In the genomic region with DNA sequence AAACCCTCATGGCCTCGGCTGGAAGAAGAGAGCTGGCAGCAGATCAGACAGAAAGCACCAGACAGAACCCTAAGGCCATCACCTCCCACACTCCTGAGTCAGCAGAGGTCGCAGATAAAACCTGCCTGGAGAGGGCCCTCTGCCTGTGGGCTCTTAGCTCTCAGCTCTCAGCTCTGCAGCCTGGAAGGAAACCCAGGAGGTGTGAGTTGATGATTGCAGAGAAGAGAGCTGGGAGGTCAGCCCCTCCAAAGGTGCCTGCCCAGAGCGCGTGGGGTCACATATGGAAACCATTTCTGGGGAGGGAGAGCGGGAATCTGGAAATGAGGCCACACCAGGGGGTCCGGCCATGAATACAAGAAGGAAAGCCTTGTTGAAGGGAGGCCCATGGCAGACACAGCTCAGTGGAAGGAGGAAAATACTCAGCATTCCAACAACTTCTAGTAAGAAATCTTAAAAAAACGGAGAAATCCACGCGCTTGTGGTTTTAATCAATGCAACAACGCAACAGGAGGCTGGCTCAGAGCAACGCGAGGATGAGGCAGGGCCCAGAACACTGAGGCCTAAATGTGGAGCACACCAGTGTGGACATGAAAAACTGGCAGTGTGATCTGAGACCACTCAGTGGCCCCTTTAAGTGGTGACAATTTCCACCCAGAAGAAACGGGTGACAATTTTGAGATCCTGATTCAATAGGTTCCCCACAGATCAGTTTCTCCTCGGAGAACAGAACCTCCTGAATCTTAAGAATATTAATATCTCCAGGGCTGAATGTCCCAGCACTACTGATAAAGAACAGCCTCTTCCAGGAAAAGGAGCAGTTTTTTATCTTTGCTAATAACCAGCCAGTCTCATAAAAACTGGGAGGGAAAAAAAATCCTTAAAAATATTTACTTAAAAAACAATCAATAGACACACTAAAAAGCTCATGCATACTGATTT, we compare ENCODE assay signal across 11 cellular contexts. TPM values are rescaled to one million over a fixed set of nuclear protein-coding genes. Genes with fewer than 3 reads are reported as not detected.
DNase-seq lines count a peak whose midpoint lies in the region; TF ChIP-seq lines count a peak whose summit lies in the region.
"Had no signal": no experiment of that assay in that cellular context is flagged by ENCODE, and none has a peak within 500 bp of the region (broad histone marks: within the 10 kb centered on the region; RNA-seq: fewer than 3 reads in every experiment).

No MANE protein-coding gene starts in this region.

- H3K4me1 ChIP-seq in esophagus squamous epithelium, result peaks cover 0 to 25% (median 11%) of the 10 kb centered on the region in 3 donors
- peaks cover 22% of the 10 kb centered on the region for H3K4me1 ChIP-seq in suprapubic skin

- no peaks in the 10 kb centered on the region for H3K36me3 Mint-ChIP-seq in neural crest cell (ENCODE audit: low read depth)

- DNase-seq in H4 (ENCODE audit: low spot score) (peak; percentile 29), RWPE1 (ENCODE audit: low spot score) (peak; percentile 63), esophagus squamous epithelium (lab: John Stamatoyannopoulos, UW) (no peak), neural crest cell (ENCODE audit: low read depth, low spot score) (no peak), foreskin melanocyte (no peak), suprapubic skin (ENCODE audit: low spot score in 2 of 2) (no peak)
- DNase-seq in activated CD4-positive, alpha-beta T cell treated with anti-CD3 and anti-CD28 coated beads for 1 hour, result no peak
- DNase-seq in activated effector memory CD4-positive, alpha-beta T cell treated with Interleukin-2 at 50 U/mL for 16 hours, result no peak
- DNase-seq: SIG-M5, stomach had no signal

- POLR2A ChIA-PET in RWPE1 (lab: Yijun Ruan, JAX; ENCODE audit: low non-redundant PET), result no interaction called here

- 65 to 71% methylated on average over 12 to 13 of the region's 14 CpGs for WGBS in esophagus squamous epithelium, 2 donors
- 66% methylated on average over 14 of the region's 14 CpGs for WGBS in suprapubic skin

- H3K4me3 Mint-ChIP-seq in neural crest cell, result no peak overlapping the region

- H3K27ac ChIP-seq in RWPE1, result peak overlapping the region; percentile 56
- peak overlapping the region in 3 of 4 donors; percentile 1 to 45 (median 38) for H3K27ac ChIP-seq in esophagus squamous epithelium
- H3K27ac ChIP-seq in suprapubic skin, result no peak overlapping the region
- H3K27ac ChIP-seq: KMS-11 had no signal

- H3K9me3 ChIP-seq in esophagus squamous epithelium, result no peaks in the 10 kb centered on the region
- no peaks in the 10 kb centered on the region for H3K9me3 ChIP-seq in suprapubic skin
- H3K9me3 ChIP-seq: stomach had no signal

- intact Hi-C loops in esophagus squamous epithelium (cut with DNase I), result loop anchor here (5.0 to 10.0 kb wide), 2 partner anchors 333 to 405 kb away; partner anchors contain the start of gene ETS2

- peak overlapping the region; percentile 53 for H3K27ac Mint-ChIP-seq in neural crest cell (ENCODE audit: unreplicated experiment)

- CTCF ChIA-PET in RWPE1 (lab: Yijun Ruan, JAX), result interaction anchor here (0.5 to 1.9 kb wide), 21 partner anchors 12 to 794 kb away, joined by 3 to 17 read pairs (median 4); no protein-coding TSS in a partner anchor

- H3K4me3 ChIP-seq in esophagus squamous epithelium (no peak overlapping the region), suprapubic skin (no peak overlapping the region)
- H3K4me3 ChIP-seq: stomach had no signal

- TF ChIP-seq POLR2A in esophagus squamous epithelium (IDR thresholded peaks at IDR 0.05), result no peak
- TF ChIP-seq POLR2A in suprapubic skin (IDR thresholded peaks at IDR 0.05), result no peak

- peaks cover 16% of the 10 kb centered on the region for H3K4me1 Mint-ChIP-seq in neural crest cell

- H3K27me3 ChIP-seq in esophagus squamous epithelium (no peaks in the 10 kb centered on the region), suprapubic skin (no peaks in the 10 kb centered on the region)
- H3K27me3 ChIP-seq: stomach had no signal

- H3K9me3 Mint-ChIP-seq in neural crest cell, result no peaks in the 10 kb centered on the region

- H3K27me3 Mint-ChIP-seq in neural crest cell (ENCODE audit: low read depth), result no peaks in the 10 kb centered on the region

- no peak for TF ChIP-seq EP300 in suprapubic skin (IDR thresholded peaks at IDR 0.05)

- H3K36me3 ChIP-seq in esophagus squamous epithelium, result no peaks in the 10 kb centered on the region
- H3K36me3 ChIP-seq in suprapubic skin, result no peaks in the 10 kb centered on the region
- H3K36me3 ChIP-seq: stomach had no signal

- no peak for TF ChIP-seq CTCF in RWPE1 (conservative IDR thresholded peaks at IDR 0.05; ENCODE audit: low read depth)
- no peak for TF ChIP-seq CTCF in esophagus squamous epithelium (IDR thresholded peaks at IDR 0.05)
- TF ChIP-seq CTCF in neural crest cell (conservative IDR thresholded peaks at IDR 0.05), result no peak
- no peak for TF ChIP-seq CTCF in suprapubic skin (IDR thresholded peaks at IDR 0.05)

RNA-seq across cellular contexts. Expression of gene PSMG1, which starts 45.7 kb away (rescaled TPM):
- total RNA-seq in H4 (2014; rRNA removed; shearing (Covaris generic)), result 204 and 213 TPM in 2 replicates
- total RNA-seq in esophagus squamous epithelium, result 10 to 100 TPM; 33.8 to 56.5 (median 45.8) TPM
- 71.2 and 76.4 TPM in 2 replicates for total RNA-seq in neural crest cell
- 10 to 100 TPM; 22.5 to 33.4 (median 28.1) TPM for total RNA-seq in suprapubic skin

Comparison
In these comparisons a context has a peak if more than half of its experiments do, and no peak if none do; other contexts are left out.
1. DNase-seq: peak in H4 (single experiment) and RWPE1 (single experiment); none in esophagus squamous epithelium (single experiment), neural crest cell (single experiment), foreskin melanocyte (single experiment), activated CD4-positive, alpha-beta T cell treated with anti-CD3 and anti-CD28 coated beads for 1 hour (single experiment), suprapubic skin (0 of 2) and activated effector memory CD4-positive, alpha-beta T cell treated with Interleukin-2 at 50 U/mL for 16 hours (single experiment).